In the genomic region with DNA sequence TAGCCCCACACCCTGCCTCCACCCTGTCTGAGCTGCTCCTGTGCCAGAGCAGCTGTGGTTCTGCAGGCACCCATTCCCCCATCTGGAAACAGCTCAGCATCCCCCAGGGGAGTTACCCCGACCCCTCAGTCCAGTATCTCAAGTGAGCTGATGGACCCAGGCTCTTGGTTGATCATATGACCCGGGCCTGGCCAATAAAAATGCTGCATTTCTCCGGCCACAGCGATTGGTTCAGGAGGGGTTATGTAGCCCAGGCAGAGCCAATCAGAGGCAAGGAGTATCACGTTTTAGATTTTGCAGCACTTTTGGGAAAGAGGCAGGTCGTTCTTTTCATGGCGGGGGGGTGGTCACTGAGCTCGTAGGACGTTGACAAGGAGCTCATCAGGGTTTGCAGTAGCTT, we compare ENCODE assay signal across 27 cellular contexts.
"Had no signal": no experiment of that assay in that cellular context is flagged by ENCODE, and none has a peak within 500 bp of the region (broad histone marks: within the 10 kb centered on the region; RNA-seq: fewer than 3 reads in every experiment).

No MANE protein-coding gene starts in this region.

- ATAC-seq: naive thymus-derived CD8-positive, alpha-beta T cell; natural killer cell treated with Interleukin-12 subunit alpha and Interleukin-12 subunit beta and Interleukin-15 and Interleukin-18, amount 100 ng/mL, for 72 hours; pancreas; right cardiac atrium; right lobe of liver; stimulated activated memory B cell treated with anti-CD40 and anti-IgM and Interleukin-4, amounts not matched to agents 10 μg/mL and 1 μg/mL and 100 μg/mL, for 72 hours; stimulated activated naive CD8-positive, alpha-beta T cell treated with anti-CD3 and anti-CD28 coated beads, Interleukin-15, amount 100 ng/mL, for 72 hours; stimulated activated naive CD8-positive, alpha-beta T cell treated with anti-CD3 and anti-CD28 coated beads, Interleukin-15, Interleukin-2, amounts not matched to agents 100 U/mL and 50 U/mL, for 24 hours had no signal

- H3K27ac ChIP-seq: pancreas, prostate gland, right lobe of liver, sigmoid colon, suprapubic skin, thoracic aorta, thyroid gland, tibial nerve, upper lobe of left lung, vagina had no signal

- H3K4me1 ChIP-seq: pancreas, prostate gland, sigmoid colon, suprapubic skin, thyroid gland, tibial nerve, upper lobe of left lung, vagina had no signal

- H3K4me3 ChIP-seq: pancreas, prostate gland, right lobe of liver, sigmoid colon, suprapubic skin, thoracic aorta, thyroid gland, tibial nerve, upper lobe of left lung, vagina had no signal

- H3K9me3 ChIP-seq: pancreas, prostate gland, right lobe of liver, sigmoid colon, suprapubic skin, thoracic aorta, thyroid gland, upper lobe of left lung, vagina had no signal

- DNase-seq: naive B cell; naive thymus-derived CD8-positive, alpha-beta T cell; nephron progenitor cell; occipital lobe; pancreas; right lobe of liver; sigmoid colon; small intestine; stimulated activated CD4-positive, alpha-beta T cell treated with anti-CD3 and anti-CD28 coated beads, Interleukin-1b, Interleukin-23, amount 100 ng/mL, for 48 hours; stimulated activated CD4-positive, alpha-beta T cell treated with anti-CD3 and anti-CD28 coated beads, Interleukin-4, amount 100 ng/mL, for 1 hour; stimulated activated CD4-positive, alpha-beta T cell treated with anti-CD3 and anti-CD28 coated beads, Interleukin-4, amount 100 ng/mL, for 4 hours; stimulated activated CD8-positive, alpha-beta memory T cell treated with anti-CD3 and anti-CD28 coated beads, Interleukin-4, amount 100 ng/mL, for 48 hours; stimulated activated naive CD4-positive, alpha-beta T cell; stimulated activated naive CD8-positive, alpha-beta T cell treated with anti-CD3 and anti-CD28 coated beads, Interleukin-15, amount 100 ng/mL, for 72 hours; stimulated activated naive CD8-positive, alpha-beta T cell treated with anti-CD3 and anti-CD28 coated beads, Interleukin-15, Interleukin-2, amounts not matched to agents 100 U/mL and 50 U/mL, for 24 hours; substantia nigra; thyroid gland; trophoblast cell; upper lobe of left lung had no signal

- H3K27me3 ChIP-seq: pancreas, right lobe of liver, thyroid gland, tibial nerve, upper lobe of left lung, vagina had no signal

- H3K36me3 ChIP-seq: pancreas, prostate gland, right lobe of liver, sigmoid colon, suprapubic skin, thoracic aorta, thyroid gland, tibial nerve, upper lobe of left lung, vagina had no signal
